1 cellular context compared by ENCODE assay signal in genomic region chrX:72001471-72001870, GRCh38.
TF ChIP-seq lines count a peak whose summit lies in the region.

No MANE protein-coding gene starts in this region.

TF ChIP-seq in K562, 482 proteins besides CTCF, POLR2A, EP300 and RAD21:
- no peak for TF ChIP-seq GMEB1 (CRISPR knock-in tag; IDR thresholded peaks at IDR 0.05)
- no peak for TF ChIP-seq ZKSCAN8 (CRISPR knock-in tag; IDR thresholded peaks at IDR 0.05)
- TF ChIP-seq ZNF766 (CRISPR knock-in tag; conservative IDR thresholded peaks at IDR 0.05): peak; percentile 87
